11 cellular contexts compared by ENCODE assay signal in the genomic region with DNA sequence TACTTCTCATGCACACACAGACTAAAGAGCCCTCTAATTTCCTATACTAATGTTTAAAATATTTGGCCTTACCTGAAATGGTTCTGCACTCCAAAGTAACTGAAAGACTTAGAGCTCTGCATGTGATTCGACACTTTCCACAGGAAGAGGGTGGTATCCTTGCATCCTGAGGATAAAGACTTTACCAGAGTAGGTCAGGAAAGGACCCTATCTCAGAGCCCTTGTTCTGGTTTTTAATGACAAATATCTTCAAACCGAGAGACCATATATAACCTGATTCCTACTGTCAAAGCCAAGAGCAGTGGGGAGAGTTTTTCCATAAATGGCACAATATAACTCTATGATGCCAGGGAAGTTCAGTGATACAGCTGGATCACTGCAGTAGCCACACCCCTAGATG. TPM values are rescaled to one million over a fixed set of nuclear protein-coding genes. Genes with fewer than 3 reads are reported as not detected.
DNase-seq lines count a peak whose midpoint lies in the region; ATAC-seq, FAIRE-seq and TF ChIP-seq lines count a peak whose summit lies in the region.
"Had no signal": no experiment of that assay in that cellular context is flagged by ENCODE, and none has a peak within 500 bp of the region (broad histone marks: within the 10 kb centered on the region; RNA-seq: fewer than 3 reads in every experiment).

A gene with protein sequence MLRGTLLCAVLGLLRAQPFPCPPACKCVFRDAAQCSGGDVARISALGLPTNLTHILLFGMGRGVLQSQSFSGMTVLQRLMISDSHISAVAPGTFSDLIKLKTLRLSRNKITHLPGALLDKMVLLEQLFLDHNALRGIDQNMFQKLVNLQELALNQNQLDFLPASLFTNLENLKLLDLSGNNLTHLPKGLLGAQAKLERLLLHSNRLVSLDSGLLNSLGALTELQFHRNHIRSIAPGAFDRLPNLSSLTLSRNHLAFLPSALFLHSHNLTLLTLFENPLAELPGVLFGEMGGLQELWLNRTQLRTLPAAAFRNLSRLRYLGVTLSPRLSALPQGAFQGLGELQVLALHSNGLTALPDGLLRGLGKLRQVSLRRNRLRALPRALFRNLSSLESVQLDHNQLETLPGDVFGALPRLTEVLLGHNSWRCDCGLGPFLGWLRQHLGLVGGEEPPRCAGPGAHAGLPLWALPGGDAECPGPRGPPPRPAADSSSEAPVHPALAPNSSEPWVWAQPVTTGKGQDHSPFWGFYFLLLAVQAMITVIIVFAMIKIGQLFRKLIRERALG (minus strand): TSS at position 101 of the 400 bp plus-strand sequence. CDS start 984 bp downstream, outside the sequence.

- FAIRE-seq in GM12878 (lab: Jason Lieb, UNC) (no peak), urothelium cell line (lab: Jason Lieb, UNC) (no peak)

- no peak within 1 kb of the TSS for H3K9ac ChIP-seq in GM12878 (ENCODE audit: control insufficient read depth, insufficient read depth, low read length)

- CTCF ChIA-PET in AG04449 (lab: Yijun Ruan, JAX) = interaction anchor here (1.2 to 6.2 kb wide), 9 partner anchors 11 to 196 kb away, joined by 4 to 79 read pairs (median 6); no protein-coding TSS in a partner anchor
- CTCF ChIA-PET in GM12878 (lab: Yijun Ruan, JAX) = interaction anchor here (1.5 to 1.6 kb wide), 2 partner anchors 8 to 194 kb away, joined by 3 read pairs; no protein-coding TSS in a partner anchor
- CTCF ChIA-PET in naive thymus-derived CD4-positive, alpha-beta T cell (lab: Charles Lee) = interaction anchor here (15.5 kb wide), 1 partner anchor 59 kb away, joined by 256 read pairs; no protein-coding TSS in a partner anchor

- H3K9me3 Mint-ChIP-seq in GM23338 = no peaks in the 10 kb centered on the region
- H3K9me3 Mint-ChIP-seq in naive thymus-derived CD4-positive, alpha-beta T cell = peaks cover 0 to 4% (median 0%) of the 10 kb centered on the region in 11 donors

- H3K27ac ChIP-seq in GM23338 (ENCODE audit: low read depth) (no peak within 1 kb of the TSS), GM12878 (ENCODE audit: control insufficient read depth, insufficient read depth) (no peak within 1 kb of the TSS)
- H3K27ac ChIP-seq in naive thymus-derived CD4-positive, alpha-beta T cell (ENCODE audit: low read depth, low read length) = peak within 1 kb of the TSS; percentile 81

- H3K4me3 ChIP-seq in AG04449 (ENCODE audit: low read depth, low read length) (peak within 1 kb of the TSS; percentile 30; the same call in 1 of the 2 replicates), GM23338 (peak within 1 kb of the TSS; percentile 66), GM12878 (no peak within 1 kb of the TSS)
- peak within 1 kb of the TSS; percentile 73 for H3K4me3 ChIP-seq in naive thymus-derived CD4-positive, alpha-beta T cell (ENCODE audit: low read length)

- no peaks in the 10 kb centered on the region for H4K20me1 ChIP-seq in GM23338 (replicated peaks; ENCODE audit: insufficient read depth)
- no peaks in the 10 kb centered on the region; the same call in 1 of the 2 replicates for H4K20me1 ChIP-seq in GM12878 (ENCODE audit: control insufficient read depth, insufficient read depth)

- TF ChIP-seq CTCF in AG04449 (IDR thresholded peaks at IDR 0.05; ENCODE audit: insufficient read depth, low read length, missing control alignments) (no peak), GM23338 (conservative IDR thresholded peaks at IDR 0.05; ENCODE audit: low read depth in 2 of 2) (no peak), GM12878 (IDR thresholded peaks at IDR 0.05 in 2 of 3, conservative IDR thresholded peaks at IDR 0.05 in 1 of 3; ENCODE audit: control insufficient read depth in 2 of 3, extremely low read depth in 1 of 3, insufficient read depth in 1 of 3, low read depth in 3 of 3, low read length in 3 of 3) (no peak)

- H3F3A ChIP-seq in GM23338 (replicated peaks; ENCODE audit: low read depth) = peaks cover 7% of the 10 kb centered on the region; the same call in 1 of the 2 replicates

- peaks cover 48% of the 10 kb centered on the region for H3K27me3 ChIP-seq in GM23338 (ENCODE audit: insufficient read depth)
- peaks cover 7 to 10% of the 10 kb centered on the region in 2 experiments; a peak in 3 of 4 replicates for H3K27me3 ChIP-seq in GM12878 (replicated peaks in 1 of 2; ENCODE audit: control insufficient read depth in 2 of 2, insufficient read depth in 2 of 2, low read length in 1 of 2)
- H3K27me3 ChIP-seq in naive thymus-derived CD4-positive, alpha-beta T cell (ENCODE audit: control insufficient read depth in 2 of 2, insufficient read depth in 2 of 2, low read length in 2 of 2) = no peaks in the 10 kb centered on the region

- TF ChIP-seq EP300 in GM12878 (IDR thresholded peaks at IDR 0.05; ENCODE audit: borderline replicate concordance in 1 of 2, control insufficient read depth in 1 of 2, low read depth in 2 of 2, low read length in 2 of 2) = no peak

- H3K9me2 ChIP-seq in GM23338 (ENCODE audit: insufficient read depth) = no peaks in the 10 kb centered on the region

- in situ Hi-C loops in GM12878 (cut with MboI) = no loop called here

- no peaks in the 10 kb centered on the region for H3K36me3 Mint-ChIP-seq in GM23338 (ENCODE audit: low read depth)
- H3K36me3 Mint-ChIP-seq in naive thymus-derived CD4-positive, alpha-beta T cell = peaks cover 0 to 5% (median 0%) of the 10 kb centered on the region in 5 donors

- H3K4me1 Mint-ChIP-seq in GM23338 = peaks cover 21% of the 10 kb centered on the region
- H3K4me1 Mint-ChIP-seq in naive thymus-derived CD4-positive, alpha-beta T cell = peaks cover 34 to 57% (median 43%) of the 10 kb centered on the region in 7 donors

- no peak for ATAC-seq in GM23338
- ATAC-seq in GM12878 = no peak
- ATAC-seq in naive thymus-derived CD4-positive, alpha-beta T cell = no peak
- no peak for ATAC-seq in GM21528 (IDR thresholded peaks at IDR 0.05; ENCODE audit: low FRiP score, unreplicated experiment)

- no peak for DNase-seq in AG04449 (ENCODE audit: low read depth, low spot score)
- no peak for DNase-seq in GM23338 (ENCODE audit: low spot score)
- no peak for DNase-seq in GM12878 (ENCODE audit: low read depth, low spot score)
- no peak for DNase-seq in naive thymus-derived CD4-positive, alpha-beta T cell
- DNase-seq in NCI-H510A treated with DMSO at 0.1 percent for 48 hours (lab: John Stamatoyannopoulos, UW) = no peak
- no peak for DNase-seq in urothelium cell line (ENCODE audit: low spot score)
- DNase-seq in A172 (ENCODE audit: low spot score) = no peak
- DNase-seq: activated CD4-positive, alpha-beta T cell treated with anti-CD3 and anti-CD28 coated beads, Interleukin-2, amount 50 U/mL, for 48 hours; NCI-H146; occipital lobe had no signal

- peak within 1 kb of the TSS; percentile 100 for H2AFZ ChIP-seq in GM23338
- H2AFZ ChIP-seq in GM12878 (ENCODE audit: control insufficient read depth, low read depth, low read length) = no peak within 1 kb of the TSS; the same call in 1 of the 2 replicates

- no peak within 1 kb of the TSS for H3K27ac Mint-ChIP-seq in GM23338
- H3K27ac Mint-ChIP-seq in naive thymus-derived CD4-positive, alpha-beta T cell = peak within 1 kb of the TSS; percentile 87 to 98 (median 90)

- WGBS in GM12878 (ENCODE audit: insufficient coverage, insufficient replicate concordance, low lambda C conversion rate, missing lambda C conversion rate) = 0% methylated on average over 2 of the region's 2 CpGs

- no peak for TF ChIP-seq POLR2A in GM12878 (IDR thresholded peaks at IDR 0.05; ENCODE audit: low read depth, low read length)

- RAD21 ChIA-PET in GM12878 (lab: Charles Lee; ENCODE audit: unreplicated experiment) = no interaction called here

- SMC1A ChIA-PET in GM12878 (lab: Charles Lee; ENCODE audit: uncharacterized antibody, unreplicated experiment) = interaction anchor here (1.2 kb wide), 1 partner anchor 55 kb away, joined by 3 read pairs; no protein-coding TSS in a partner anchor

- POLR2A ChIA-PET in AG04449 (lab: Yijun Ruan, JAX) (no interaction called here), GM12878 (lab: Charles Lee) (no interaction called here)
- POLR2A ChIA-PET in naive thymus-derived CD4-positive, alpha-beta T cell (lab: Charles Lee) = interaction anchor here (0.6 to 1.8 kb wide), 3 partner anchors 8 to 65 kb away, joined by 3 to 8 read pairs (median 5); no protein-coding TSS in a partner anchor

- H3K4me1 ChIP-seq in GM23338 (ENCODE audit: insufficient read depth) (peaks cover 21% of the 10 kb centered on the region), GM12878 (ENCODE audit: control insufficient read depth, insufficient read depth, low read length) (peaks cover 7% of the 10 kb centered on the region)
- peaks cover 4 to 26% of the 10 kb centered on the region in 2 donors for H3K4me1 ChIP-seq in naive thymus-derived CD4-positive, alpha-beta T cell (ENCODE audit: control insufficient read depth in 2 of 2, insufficient read depth in 2 of 2, low read length in 2 of 2)

- H3K36me3 ChIP-seq in GM23338 (ENCODE audit: insufficient read depth) (no peaks in the 10 kb centered on the region; the same call in 1 of the 2 replicates), GM12878 (ENCODE audit: control insufficient read depth in 2 of 2, insufficient read depth in 2 of 2, low read length in 1 of 2) (no peaks in the 10 kb centered on the region)
- no peaks in the 10 kb centered on the region for H3K36me3 ChIP-seq in naive thymus-derived CD4-positive, alpha-beta T cell (ENCODE audit: control insufficient read depth in 2 of 3, insufficient read depth in 3 of 3, low read length in 3 of 3)

- H3K27me3 Mint-ChIP-seq in GM23338 (ENCODE audit: insufficient read depth, low read depth, poor library complexity) = peaks cover 42% of the 10 kb centered on the region
- peaks cover 0 to 21% (median 0%) of the 10 kb centered on the region in 5 donors for H3K27me3 Mint-ChIP-seq in naive thymus-derived CD4-positive, alpha-beta T cell

- BruUV-seq in GM12878 (replicated peaks; lab: Mats Ljungman, UMichigan) = no TSS peak

- H3K9me3 ChIP-seq in GM12878 (replicated peaks; ENCODE audit: control insufficient read depth, insufficient read depth, low read length) = no peaks in the 10 kb centered on the region
- no peaks in the 10 kb centered on the region for H3K9me3 ChIP-seq in naive thymus-derived CD4-positive, alpha-beta T cell (ENCODE audit: control insufficient read depth in 2 of 3, low read length in 3 of 3)

- H3K79me2 ChIP-seq in GM23338 (replicated peaks; ENCODE audit: insufficient read depth) (no peaks in the 10 kb centered on the region), GM12878 (ENCODE audit: control insufficient read depth, insufficient read depth, low read length) (no peaks in the 10 kb centered on the region)

- no peak for TF ChIP-seq RAD21 in GM12878 (IDR thresholded peaks at IDR 0.05; ENCODE audit: insufficient read depth, low read depth, low read length)

- intact Hi-C loops in GM12878 (cut with micrococcal nuclease; ENCODE audit: unreplicated experiment) = no loop called here
- intact Hi-C loops in naive thymus-derived CD4-positive, alpha-beta T cell (cut with micrococcal nuclease) = loop anchor here (5.0 to 10.0 kb wide), 2 partner anchors 183 to 1136 kb away; no protein-coding TSS in a partner anchor

- H3K4me3 Mint-ChIP-seq in GM23338 = peak within 1 kb of the TSS; percentile 66
- peak within 1 kb of the TSS; percentile 86 to 98 (median 91) for H3K4me3 Mint-ChIP-seq in naive thymus-derived CD4-positive, alpha-beta T cell

- H3K4me2 ChIP-seq in GM23338 (peak within 1 kb of the TSS; percentile 97), GM12878 (ENCODE audit: control insufficient read depth, insufficient read depth) (peak within 1 kb of the TSS; percentile 82)

RNA-seq across cellular contexts. Expression of the gene that starts here (rescaled TPM):
- total RNA-seq in GM23338 (2014; rRNA removed; shearing (Covaris generic)) = 0.07 and 0.12 TPM in 2 replicates
- polyA plus RNA-seq in GM23338 (2016; fragmentation: Nextera tagmentation; extraction: Ambion mirVana) = 0.15 TPM in 1 of 2 replicates, not detected in the other
- total RNA-seq in GM12878 (2013; cell fraction: nucleolus; rRNA removed) = 0.25 TPM in 1 of 2 replicates, not detected in the other
- total RNA-seq in GM12878 (2014; rRNA removed) = not detected in 2 replicates
- total RNA-seq in GM12878 (2014; rRNA removed; fragmentation: Illumina TruSeq; extraction: Trizol) = not detected in 2 replicates
- total RNA-seq in GM12878 (2021) = 0.05 TPM in 1 of 2 replicates, not detected in the other
- polyA plus RNA-seq in GM12878 (2011; ENCODE audit: low read depth) = not detected
- not detected in 2 replicates for polyA plus RNA-seq in GM12878 (2011; rRNA removed)
- 0.03 TPM in 1 of 2 replicates, not detected in the other for polyA plus RNA-seq in GM12878 (2011; cell fraction: cytosol; rRNA removed)
- polyA plus RNA-seq in GM12878 (2011; cell fraction: nucleus; rRNA removed) = 0.03 and 0.06 TPM in 2 replicates
- not detected in 2 replicates for polyA plus RNA-seq in GM12878 (2012)
- polyA plus RNA-seq in GM12878 (2014; fragmentation: Illumina TruSeq; extraction: Trizol) = not detected in 2 replicates
- not detected for polyA plus RNA-seq in GM12878 (2014; fragmentation: Nextera tagmentation; extraction: Ambion mirVana)
- 0.06 TPM in 1 of 2 replicates, not detected in the other for polyA plus RNA-seq in GM12878 (2014; rRNA removed)
- polyA plus RNA-seq in GM12878 (2016; fragmentation: Nextera tagmentation; extraction: Ambion mirVana) = not detected
- 0.05 TPM in 1 of 2 replicates, not detected in the other for polyA minus RNA-seq in GM12878 (2011; rRNA and poly(A)+ RNA removed)
- not detected in 2 replicates for polyA minus RNA-seq in GM12878 (2011; cell fraction: cytosol; rRNA and poly(A)+ RNA removed)
- 0.12 and 0.57 TPM in 2 replicates for polyA minus RNA-seq in GM12878 (2011; cell fraction: nucleus; rRNA and poly(A)+ RNA removed)
- total RNA-seq in naive thymus-derived CD4-positive, alpha-beta T cell = 10 to 100 TPM in 2 of 5 experiments, 1 to 10 TPM in 3; 1.4 to 11.3 (median 9.6) TPM
- polyA plus RNA-seq in naive thymus-derived CD4-positive, alpha-beta T cell = 1 to 10 TPM; 3.8 to 6.1 TPM
- 0.02 and 0.10 TPM in 2 replicates for total RNA-seq in A172 (2014; rRNA removed; shearing (Covaris generic))
- total RNA-seq: occipital lobe had no signal
